ENCODE assay signal across 18 cellular contexts in the genomic region with DNA sequence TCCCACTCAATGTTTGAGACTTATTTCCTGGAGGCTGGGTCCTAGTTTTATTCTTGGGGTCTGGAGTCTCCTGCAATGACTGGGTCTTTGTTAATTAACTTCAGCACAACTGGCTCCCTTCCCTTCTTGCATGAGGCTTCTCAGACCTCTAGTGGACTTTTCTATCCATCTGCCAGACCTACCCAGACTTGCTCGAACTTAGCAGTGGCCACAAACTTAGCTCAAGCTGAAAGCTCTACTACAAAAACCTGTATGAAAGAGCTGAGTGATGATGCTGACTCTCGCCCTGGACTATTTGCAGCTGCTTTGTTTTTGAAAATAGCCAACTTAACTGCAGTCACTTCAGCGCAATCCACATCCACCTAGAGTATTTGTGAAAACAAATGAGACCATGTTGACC.
"Had no signal": no experiment of that assay in that cellular context is flagged by ENCODE, and none has a peak within 500 bp of the region (broad histone marks: within the 10 kb centered on the region; RNA-seq: fewer than 3 reads in every experiment).

No MANE protein-coding gene starts in this region.

- H3K27me3 ChIP-seq: adrenal gland, cardiac muscle cell, dorsolateral prefrontal cortex had no signal

- H3K4me1 ChIP-seq: adrenal gland had no signal

- DNase-seq: activated CD4-positive, alpha-beta T cell treated with anti-CD3 and anti-CD28 coated beads for 48 hours; activated CD8-positive, alpha-beta T cell treated with anti-CD3 and anti-CD28 coated beads for 36 hours; activated effector memory CD4-positive, alpha-beta T cell treated with Interleukin-2 at 50 U/mL for 16 hours; activated T-cell treated with anti-CD3 and anti-CD28 coated beads, Interleukin-2, amount 50 U/mL, for 4 hours; adrenal gland; dorsolateral prefrontal cortex; hypothalamus; left ventricle myocardium superior; mesendoderm; nucleus accumbens; stimulated activated CD4-positive, alpha-beta T cell treated with anti-CD3 and anti-CD28 coated beads, Interleukin-15, amount 100 ng/mL, for 24 hours; stimulated activated CD4-positive, alpha-beta T cell treated with anti-CD3 and anti-CD28 coated beads, Interleukin-4, amount 100 ng/mL, for 1 hour; stimulated activated naive CD4-positive, alpha-beta T cell treated with Interleukin-2 at 50 U/mL for 16 hours; substantia nigra had no signal

- ATAC-seq: activated CD8-positive, alpha-beta T cell treated with anti-CD3 and anti-CD28 coated beads for 36 hours; activated T-cell treated with anti-CD3 and anti-CD28 coated beads, Interleukin-2, amount 50 U/mL, for 4 hours; left ventricle myocardium superior had no signal

- H3K4me1 Mint-ChIP-seq: activated naive CD4-positive, alpha-beta T cell treated with anti-CD3 and anti-CD28 coated beads, Interleukin-2, amount 50 U/mL, for 24 hours had no signal

- H3K36me3 Mint-ChIP-seq: activated naive CD4-positive, alpha-beta T cell treated with anti-CD3 and anti-CD28 coated beads, Interleukin-2, amount 50 U/mL, for 24 hours had no signal

- H3K36me3 ChIP-seq: adrenal gland, cardiac muscle cell had no signal

- H3K27ac ChIP-seq: adrenal gland, cardiac muscle cell, dorsolateral prefrontal cortex, skin epidermis had no signal

- H3K27me3 Mint-ChIP-seq: activated CD8-positive, alpha-beta T cell treated with anti-CD3 and anti-CD28 coated beads for 36 hours; activated naive CD4-positive, alpha-beta T cell treated with anti-CD3 and anti-CD28 coated beads, Interleukin-2, amount 50 U/mL, for 24 hours had no signal

- H3K4me3 ChIP-seq: adrenal gland, cardiac muscle cell, dorsolateral prefrontal cortex, skin epidermis had no signal

- H3K9me3 ChIP-seq: adrenal gland had no signal

- H3K27ac Mint-ChIP-seq: activated CD8-positive, alpha-beta T cell treated with anti-CD3 and anti-CD28 coated beads for 36 hours; activated naive CD4-positive, alpha-beta T cell treated with anti-CD3 and anti-CD28 coated beads, Interleukin-2, amount 50 U/mL, for 24 hours; nephron had no signal

- H3K4me3 Mint-ChIP-seq: activated CD8-positive, alpha-beta T cell treated with anti-CD3 and anti-CD28 coated beads for 36 hours; activated naive CD4-positive, alpha-beta T cell treated with anti-CD3 and anti-CD28 coated beads, Interleukin-2, amount 50 U/mL, for 24 hours; activated T-cell treated with anti-CD3 and anti-CD28 coated beads, Interleukin-2, amount 50 U/mL, for 4 hours; nephron had no signal

- H3K9me3 Mint-ChIP-seq: activated CD8-positive, alpha-beta T cell treated with anti-CD3 and anti-CD28 coated beads for 36 hours; activated naive CD4-positive, alpha-beta T cell treated with anti-CD3 and anti-CD28 coated beads, Interleukin-2, amount 50 U/mL, for 24 hours; activated T-cell treated with anti-CD3 and anti-CD28 coated beads, Interleukin-2, amount 50 U/mL, for 4 hours; nephron had no signal
